Comparison of ENCODE assay signal across 8 cellular contexts in the genomic region with DNA sequence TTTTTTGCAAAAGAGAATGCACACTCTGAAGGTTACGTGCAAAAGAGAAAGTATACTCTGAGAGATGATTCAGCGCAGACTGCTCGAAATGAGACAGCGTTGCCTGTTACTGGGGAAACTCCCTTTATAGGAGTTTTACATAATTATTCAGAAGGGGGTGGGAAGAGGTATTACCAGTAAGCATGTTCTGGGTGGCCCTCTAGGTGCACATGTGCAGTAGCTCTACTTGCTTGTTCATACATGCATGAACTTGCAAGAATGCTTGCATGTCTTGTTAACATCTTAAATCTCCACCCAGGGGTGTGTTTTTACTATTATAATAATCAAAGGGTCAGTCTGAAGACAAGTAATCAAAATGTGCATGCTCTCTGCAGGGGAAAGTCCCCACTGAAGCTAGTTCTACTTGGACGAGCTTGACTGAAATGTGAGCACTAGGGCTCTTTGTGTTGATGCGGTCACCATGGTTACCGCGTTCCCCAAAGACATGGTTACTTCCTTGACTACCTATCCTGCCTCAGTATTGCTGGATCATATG.
DNase-seq lines count a peak whose midpoint lies in the region; ATAC-seq, FAIRE-seq and TF ChIP-seq lines count a peak whose summit lies in the region.

No MANE protein-coding gene starts in this region.

- TF ChIP-seq EP300 in K562 (IDR thresholded peaks at IDR 0.05; ENCODE audit: low read length): no peak

- TF ChIP-seq RAD21 in K562 (CRISPR knock-in tag; conservative IDR thresholded peaks at IDR 0.05 in 1 of 2, IDR thresholded peaks at IDR 0.05 in 1 of 2): no peak

- 10% methylated on average over 8 of the region's 8 CpGs for WGBS in K562 (ENCODE audit: insufficient coverage, low coverage, missing lambda C conversion rate)

- in situ Hi-C loops in K562 (cut with MboI): no loop called here

- intact Hi-C loops in K562 (cut with micrococcal nuclease) (no loop called here), lower lobe of right lung (cut with DNase I) (no loop called here)

- no peak for FAIRE-seq in K562 (lab: Jason Lieb, UNC)

- ATAC-seq in GM18867 (IDR thresholded peaks at IDR 0.05; ENCODE audit: unreplicated experiment) (peak; percentile 97), HG02678 (IDR thresholded peaks at IDR 0.05; ENCODE audit: unreplicated experiment) (peak; percentile 97), K562 (no peak), lower lobe of right lung (no peak)
- peak; percentile 91 for ATAC-seq in stimulated activated naive CD8-positive, alpha-beta T cell treated with anti-CD3 and anti-CD28 coated beads, Interleukin-15, Interleukin-2, amounts not matched to agents 100 U/mL and 50 U/mL, for 24 hours

- CTCF ChIA-PET in K562 (lab: Yijun Ruan, JAX; ENCODE audit: low intra/inter-chr PET ratio): no interaction called here

- H3K27me3 ChIP-seq in K562 (ENCODE audit: control insufficient read depth in 2 of 2, insufficient read depth in 2 of 2, low read length in 2 of 2) (no peaks in the 10 kb centered on the region), lower lobe of right lung (ENCODE audit: low read depth) (no peaks in the 10 kb centered on the region), osteoblast (ENCODE audit: insufficient read depth, low read length) (no peaks in the 10 kb centered on the region)

- H3K4me1 ChIP-seq in K562 (replicated peaks in 1 of 2; ENCODE audit: control insufficient read depth in 2 of 2, insufficient read depth in 2 of 2, low read length in 2 of 2) (no peaks in the 10 kb centered on the region), lower lobe of right lung (peaks cover 9% of the 10 kb centered on the region), osteoblast (ENCODE audit: insufficient read depth, low read length) (no peaks in the 10 kb centered on the region)

- TF ChIP-seq CTCF in K562 (IDR thresholded peaks at IDR 0.05 in 2 of 3, conservative IDR thresholded peaks at IDR 0.05 in 1 of 3; ENCODE audit: insufficient read depth in 2 of 3, low read depth in 1 of 3, low read length in 3 of 3) (no peak), lower lobe of right lung (IDR thresholded peaks at IDR 0.05) (no peak), osteoblast (IDR thresholded peaks at IDR 0.05; ENCODE audit: extremely low read depth, low read depth, low read length) (no peak)

- H3K27ac ChIP-seq in K562 (ENCODE audit: extremely low read depth, low read depth, low read length) (no peak overlapping the region), lower lobe of right lung (no peak overlapping the region), osteoblast (ENCODE audit: low read depth, low read length) (no peak overlapping the region)

- H3K4me3 ChIP-seq in K562 (no peak overlapping the region), lower lobe of right lung (no peak overlapping the region), osteoblast (ENCODE audit: insufficient read depth, low read length) (no peak overlapping the region)

- POLR2A ChIA-PET in K562 (lab: Yijun Ruan, JAX): no interaction called here

- DNase-seq in NCI-H748 treated with DMSO at 0.1 percent for 48 hours (lab: John Stamatoyannopoulos, UW): peak; percentile 50
- DNase-seq in K562 (ENCODE audit: extremely low read depth in 1 of 4, low spot score in 3 of 4): peak in 1 of 4 experiments; percentile 1
- DNase-seq in stimulated activated naive CD8-positive, alpha-beta T cell treated with anti-CD3 and anti-CD28 coated beads, Interleukin-15, Interleukin-2, amounts not matched to agents 100 U/mL and 50 U/mL, for 24 hours: peak; percentile 18
- no peak for DNase-seq in lower lobe of right lung
- DNase-seq in osteoblast (ENCODE audit: insufficient read length, low spot score, missing footprints): no peak
- no peak for DNase-seq in GM03348 (ENCODE audit: low spot score)

- H4K20me1 ChIP-seq in K562 (replicated peaks; ENCODE audit: control insufficient read depth, insufficient read depth, low read length) (no peaks in the 10 kb centered on the region), osteoblast (ENCODE audit: insufficient read depth, low read length) (no peaks in the 10 kb centered on the region)

- H3K36me3 ChIP-seq in K562 (ENCODE audit: control insufficient read depth, insufficient read depth, low read length): no peaks in the 10 kb centered on the region
- no peaks in the 10 kb centered on the region for H3K36me3 ChIP-seq in lower lobe of right lung
- no peaks in the 10 kb centered on the region for H3K36me3 ChIP-seq in osteoblast (ENCODE audit: insufficient read depth, low read length)

- no peak overlapping the region for H3K9ac ChIP-seq in K562 (ENCODE audit: insufficient read depth in 1 of 2, low read depth in 2 of 2, low read length in 2 of 2)

- H3K79me2 ChIP-seq in K562 (ENCODE audit: control insufficient read depth, insufficient read depth, low read length): no peaks in the 10 kb centered on the region
- H3K79me2 ChIP-seq in osteoblast (ENCODE audit: insufficient read depth, low read length): no peaks in the 10 kb centered on the region

- no peak for TF ChIP-seq POLR2A in K562 (conservative IDR thresholded peaks at IDR 0.05)

- H3K4me2 ChIP-seq in K562 (ENCODE audit: insufficient read depth, low read length): no peak overlapping the region
- no peak overlapping the region for H3K4me2 ChIP-seq in osteoblast (ENCODE audit: insufficient read depth, low read length)

- H3K9me3 ChIP-seq in K562 (replicated peaks; ENCODE audit: control insufficient read depth, insufficient read depth, low read depth, low read length) (no peaks in the 10 kb centered on the region; the same call in 1 of the 2 replicates), lower lobe of right lung (no peaks in the 10 kb centered on the region), osteoblast (ENCODE audit: low read depth, low read length) (peaks cover under 1% of the 10 kb centered on the region)

- H2AFZ ChIP-seq in K562 (ENCODE audit: low read depth, low read length) (no peak overlapping the region), osteoblast (ENCODE audit: low read length) (no peak overlapping the region)

- no peaks in the 10 kb centered on the region for H3K9me1 ChIP-seq in K562 (ENCODE audit: control insufficient read depth, insufficient read depth, low read length)

- BruUV-seq in K562 (replicated peaks; lab: Mats Ljungman, UMichigan): no TSS peak

TF ChIP-seq in K562, 482 proteins besides CTCF, POLR2A, EP300 and RAD21:
- TF ChIP-seq, protein P1, sequence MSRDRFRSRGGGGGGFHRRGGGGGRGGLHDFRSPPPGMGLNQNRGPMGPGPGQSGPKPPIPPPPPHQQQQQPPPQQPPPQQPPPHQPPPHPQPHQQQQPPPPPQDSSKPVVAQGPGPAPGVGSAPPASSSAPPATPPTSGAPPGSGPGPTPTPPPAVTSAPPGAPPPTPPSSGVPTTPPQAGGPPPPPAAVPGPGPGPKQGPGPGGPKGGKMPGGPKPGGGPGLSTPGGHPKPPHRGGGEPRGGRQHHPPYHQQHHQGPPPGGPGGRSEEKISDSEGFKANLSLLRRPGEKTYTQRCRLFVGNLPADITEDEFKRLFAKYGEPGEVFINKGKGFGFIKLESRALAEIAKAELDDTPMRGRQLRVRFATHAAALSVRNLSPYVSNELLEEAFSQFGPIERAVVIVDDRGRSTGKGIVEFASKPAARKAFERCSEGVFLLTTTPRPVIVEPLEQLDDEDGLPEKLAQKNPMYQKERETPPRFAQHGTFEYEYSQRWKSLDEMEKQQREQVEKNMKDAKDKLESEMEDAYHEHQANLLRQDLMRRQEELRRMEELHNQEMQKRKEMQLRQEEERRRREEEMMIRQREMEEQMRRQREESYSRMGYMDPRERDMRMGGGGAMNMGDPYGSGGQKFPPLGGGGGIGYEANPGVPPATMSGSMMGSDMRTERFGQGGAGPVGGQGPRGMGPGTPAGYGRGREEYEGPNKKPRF (IDR thresholded peaks at IDR 0.05; ENCODE audit: low read depth, low read length): no peak
- peak; percentile 55 for TF ChIP-seq RFX1 (IDR thresholded peaks at IDR 0.05)

Comparison
In these comparisons a context has a peak if more than half of its experiments do, and no peak if none do; other contexts are left out.
1. ATAC-seq: peak in GM18867 (single experiment), HG02678 (single experiment) and stimulated activated naive CD8-positive, alpha-beta T cell treated with anti-CD3 and anti-CD28 coated beads, Interleukin-15, Interleukin-2, amounts not matched to agents 100 U/mL and 50 U/mL, for 24 hours (single experiment); none in K562 (single experiment) and lower lobe of right lung (0 of 2).
2. DNase-seq: peak in NCI-H748 treated with DMSO at 0.1 percent for 48 hours (single experiment) and stimulated activated naive CD8-positive, alpha-beta T cell treated with anti-CD3 and anti-CD28 coated beads, Interleukin-15, Interleukin-2, amounts not matched to agents 100 U/mL and 50 U/mL, for 24 hours (single experiment); none in lower lobe of right lung (single experiment), osteoblast (single experiment) and GM03348 (single experiment).